ENCODE assay signal across 2 cellular contexts in genomic region chr1:8352471-8352845, GRCh38.
TF ChIP-seq lines count a peak whose summit lies in the region.

No MANE protein-coding gene starts in this region.

TF ChIP-seq in GM23338, 12 proteins besides CTCF, POLR2A, EP300 and RAD21 (continued from another document):
- no peak for TF ChIP-seq JUNB (IDR thresholded peaks at IDR 0.05; ENCODE audit: unreplicated experiment)
- no peak for TF ChIP-seq EZH2 (IDR thresholded peaks at IDR 0.05; ENCODE audit: low read depth, unreplicated experiment)
- no peak for TF ChIP-seq ETS1 (IDR thresholded peaks at IDR 0.05)
- no peak for TF ChIP-seq CREB1 (CRISPR knock-in tag; IDR thresholded peaks at IDR 0.05; ENCODE audit: low read depth)
- no peak for TF ChIP-seq ZNF462 (CRISPR knock-in tag; IDR thresholded peaks at IDR 0.05)

TF ChIP-seq in endothelial cell of umbilical vein, 7 proteins besides CTCF, POLR2A, EP300 and RAD21 (continued from another document):
- TF ChIP-seq MAX (IDR thresholded peaks at IDR 0.05; ENCODE audit: insufficient read depth, insufficient read length) (no peak), MYC (IDR thresholded peaks at IDR 0.05; ENCODE audit: low read depth, low read length) (no peak), EZH2 (IDR thresholded peaks at IDR 0.05; ENCODE audit: borderline replicate concordance, low read depth, low read length, severe bottlenecking) (no peak), GATA2 (IDR thresholded peaks at IDR 0.05; ENCODE audit: insufficient read depth, insufficient read length, low read depth, low read length) (no peak), JUN (IDR thresholded peaks at IDR 0.05; ENCODE audit: borderline replicate concordance, insufficient read depth, insufficient read length, low read depth) (no peak), POLR2AphosphoS5 (IDR thresholded peaks at IDR 0.05; ENCODE audit: insufficient read depth, low read depth, low read length) (no peak)
